ENCODE assay signal across 21 cellular contexts in genomic region chr18:39939209-39939608, GRCh38.
"Had no signal": no experiment of that assay in that cellular context is flagged by ENCODE, and none has a peak within 500 bp of the region (broad histone marks: within the 10 kb centered on the region; RNA-seq: fewer than 3 reads in every experiment).

No MANE protein-coding gene starts in this region.

- H3K36me3 ChIP-seq: colonic mucosa, esophagus muscularis mucosa, heart right ventricle, lower lobe of right lung, neutrophil, pancreas, spleen, tibial nerve, upper lobe of left lung had no signal

- H3K27me3 ChIP-seq: colonic mucosa, esophagus muscularis mucosa, foreskin keratinocyte, heart right ventricle, neutrophil, pancreas, spleen, testis, tibial nerve, upper lobe of left lung had no signal

- DNase-seq: colonic mucosa; effector memory CD4-positive, alpha-beta T cell; foreskin keratinocyte; glutamatergic neuron; heart right ventricle; hippocampal formation; left colon; left ventricle myocardium superior; lower lobe of right lung; natural killer cell; pancreas; retina; spleen; stimulated activated CD4-positive, alpha-beta T cell treated with anti-CD3 and anti-CD28 coated beads, Interleukin-4, amount 100 ng/mL, for 4 hours; stimulated activated naive CD8-positive, alpha-beta T cell treated with anti-CD3 and anti-CD28 coated beads, Interleukin-15, Interleukin-2, amounts not matched to agents 100 U/mL and 50 U/mL, for 24 hours; upper lobe of left lung had no signal

- H3K27ac ChIP-seq: colonic mucosa, esophagus muscularis mucosa, foreskin keratinocyte, heart right ventricle, lower lobe of right lung, neutrophil, pancreas, skin epidermis, spleen, testis, tibial nerve, upper lobe of left lung had no signal

- H3K4me1 ChIP-seq: colonic mucosa, esophagus muscularis mucosa, foreskin keratinocyte, heart right ventricle, lower lobe of right lung, pancreas, spleen, testis, tibial nerve, upper lobe of left lung had no signal

- H3K4me3 ChIP-seq: colonic mucosa, esophagus muscularis mucosa, heart right ventricle, lower lobe of right lung, pancreas, skin epidermis, spleen, testis, tibial nerve, upper lobe of left lung had no signal

- H3K9me3 ChIP-seq: colonic mucosa, esophagus muscularis mucosa, lower lobe of right lung, neutrophil, pancreas, testis, tibial nerve, upper lobe of left lung had no signal
